Comparison of ENCODE assay signal across 19 cellular contexts in the genomic region with DNA sequence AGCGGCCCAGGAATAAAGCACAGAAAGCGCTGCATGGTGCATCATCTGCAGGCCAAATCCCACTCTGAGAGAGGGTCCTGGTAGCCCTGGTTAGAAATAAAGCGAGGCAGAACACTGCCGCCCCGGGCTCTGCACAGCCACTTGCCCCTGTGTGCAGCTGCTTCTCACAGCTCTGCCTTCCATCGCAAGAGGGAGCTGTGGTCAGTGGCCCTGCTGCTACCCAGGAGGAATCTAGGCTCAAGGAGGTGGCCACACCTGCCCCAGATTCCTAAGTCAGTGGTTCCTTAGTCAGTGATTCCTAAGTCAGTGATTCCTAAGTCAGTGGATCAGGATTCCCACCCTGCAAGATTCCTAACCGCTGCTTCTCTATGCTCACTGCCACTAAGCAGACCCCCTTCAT. TPM values are rescaled to one million over a fixed set of nuclear protein-coding genes. Genes with fewer than 3 reads are reported as not detected.
DNase-seq lines count a peak whose midpoint lies in the region; TF ChIP-seq lines count a peak whose summit lies in the region.
"Had no signal": no experiment of that assay in that cellular context is flagged by ENCODE, and none has a peak within 500 bp of the region (broad histone marks: within the 10 kb centered on the region; RNA-seq: fewer than 3 reads in every experiment).

No MANE protein-coding gene starts in this region.

- no peaks in the 10 kb centered on the region for H3K36me3 Mint-ChIP-seq in chondrocyte (ENCODE audit: low read depth)
- H3K36me3 Mint-ChIP-seq: memory B cell, natural killer cell had no signal

- H3K27me3 ChIP-seq in H7 (ENCODE audit: control insufficient read depth, insufficient read depth, low read length) (peaks cover 2% of the 10 kb centered on the region), GM23248 (replicated peaks; ENCODE audit: insufficient read depth) (no peaks in the 10 kb centered on the region)

- no peaks in the 10 kb centered on the region for H3K36me3 ChIP-seq in H7 (replicated peaks; ENCODE audit: control insufficient read depth, insufficient read depth, low read length)
- no peaks in the 10 kb centered on the region for H3K36me3 ChIP-seq in GM23248 (ENCODE audit: low read depth)

- no peaks in the 10 kb centered on the region for H3K4me1 ChIP-seq in GM23248 (ENCODE audit: insufficient read depth)

- H3K4me3 ChIP-seq in H7 (ENCODE audit: insufficient read depth, low read depth, low read length) (no peak overlapping the region), epithelial cell of proximal tubule (ENCODE audit: low read depth, low read length) (no peak overlapping the region), retinal pigment epithelial cell (ENCODE audit: low read length) (no peak overlapping the region), GM23248 (no peak overlapping the region)

- H3K9me3 ChIP-seq in GM23248 (ENCODE audit: low read depth): no peaks in the 10 kb centered on the region

- H4K20me1 ChIP-seq in GM23248 (ENCODE audit: insufficient read depth): no peaks in the 10 kb centered on the region

- peaks cover 5% of the 10 kb centered on the region for H3K27me3 Mint-ChIP-seq in chondrocyte (ENCODE audit: low read depth)

- H3K79me2 ChIP-seq in GM23248 (ENCODE audit: insufficient read depth): no peaks in the 10 kb centered on the region

- no peaks in the 10 kb centered on the region for H3K9me2 ChIP-seq in GM23248 (ENCODE audit: insufficient read depth)

- H3K4me1 Mint-ChIP-seq in chondrocyte (ENCODE audit: low read depth): no peaks in the 10 kb centered on the region
- H3K4me1 Mint-ChIP-seq: activated naive CD8-positive, alpha-beta T cell treated with anti-CD3 and anti-CD28 coated beads, Interleukin-2, amount 50 U/mL, for 24 hours; memory B cell; natural killer cell had no signal

- H3K4me2 ChIP-seq in GM23248 (ENCODE audit: unreplicated experiment): no peak overlapping the region

- no peak overlapping the region for H2AFZ ChIP-seq in GM23248

- 45% methylated on average over 7 of the region's 7 CpGs for WGBS in GM23248 (ENCODE audit: low coverage in 1 of 2, low lambda C conversion rate in 2 of 2, missing lambda C conversion rate in 2 of 2), 2 experiments

- peaks cover under 1% of the 10 kb centered on the region; the same call in 1 of the 2 replicates for H3F3A ChIP-seq in GM23248 (ENCODE audit: insufficient read depth)

- no peak overlapping the region for H3K4me3 Mint-ChIP-seq in chondrocyte (ENCODE audit: unreplicated experiment)
- H3K4me3 Mint-ChIP-seq: activated naive CD8-positive, alpha-beta T cell treated with anti-CD3 and anti-CD28 coated beads, Interleukin-2, amount 50 U/mL, for 24 hours; memory B cell; natural killer cell; T-helper 1 cell treated with Interleukin-12 subunit alpha and Interleukin-12 subunit beta and Interleukin-4 antibody, amounts not matched to agents 30 μg/mL and 1 μg/mL, for 36 hours had no signal

- no peak overlapping the region for H3K27ac ChIP-seq in GM23248

- H3K9ac ChIP-seq in GM23248: no peak overlapping the region

- peaks cover 6% of the 10 kb centered on the region for H3K9me3 Mint-ChIP-seq in chondrocyte (ENCODE audit: low read depth)
- H3K9me3 Mint-ChIP-seq: activated naive CD8-positive, alpha-beta T cell treated with anti-CD3 and anti-CD28 coated beads, Interleukin-2, amount 50 U/mL, for 24 hours; natural killer cell had no signal

- TF ChIP-seq CTCF in epithelial cell of proximal tubule (conservative IDR thresholded peaks at IDR 0.05; ENCODE audit: low read depth, low read length) (peak; percentile 46), retinal pigment epithelial cell (conservative IDR thresholded peaks at IDR 0.05; ENCODE audit: low read depth, low read length) (peak; percentile 40), chondrocyte (IDR thresholded peaks at IDR 0.05) (no peak)

- no peak overlapping the region for H3K27ac Mint-ChIP-seq in chondrocyte (ENCODE audit: unreplicated experiment)
- H3K27ac Mint-ChIP-seq: activated naive CD8-positive, alpha-beta T cell treated with anti-CD3 and anti-CD28 coated beads, Interleukin-2, amount 50 U/mL, for 24 hours; memory B cell; natural killer cell; progenitor cell of endocrine pancreas; T-helper 1 cell treated with Interleukin-12 subunit alpha and Interleukin-12 subunit beta and Interleukin-4 antibody, amounts not matched to agents 30 μg/mL and 1 μg/mL, for 36 hours had no signal

- DNase-seq in H7 (peak; percentile 82), RPMI8226 (peak; percentile 56), epithelial cell of proximal tubule (ENCODE audit: low read depth) (no peak), retinal pigment epithelial cell (ENCODE audit: low read depth) (no peak), GM23248 (no peak), chondrocyte (ENCODE audit: low spot score) (no peak), GF-D8 (lab: John Stamatoyannopoulos, UW) (no peak)
- DNase-seq: activated naive CD8-positive, alpha-beta T cell treated with anti-CD3 and anti-CD28 coated beads, Interleukin-2, amount 50 U/mL, for 24 hours; caudate nucleus; DMS53; effector CD4-positive, alpha-beta T cell; natural killer cell; NCI-H187 treated with DMSO at 0.1 percent for 48 hours; NCI-H446; substantia nigra had no signal

- in situ Hi-C loops in GM23248 (cut with MboI): no loop called here

RNA-seq across cellular contexts. Expression of a gene that starts 8.8 kb away (rescaled TPM):
- total RNA-seq in H7 (2014; rRNA removed; shearing (Covaris generic)): 3.9 and 6.1 TPM in 2 replicates
- 17.1 and 21.0 TPM in 2 replicates for total RNA-seq in epithelial cell of proximal tubule
- total RNA-seq in GM23248 (2014; rRNA removed; shearing (Covaris generic)): 3.9 and 4.4 TPM in 2 replicates
- polyA plus RNA-seq in GM23248 (2016; fragmentation: Nextera tagmentation; extraction: Ambion mirVana): 1.1 and 1.2 TPM in 2 replicates
- 0.48 to 1.1 TPM (median 0.99 TPM) in 3 replicates for total RNA-seq in chondrocyte
- total RNA-seq: activated CD8-positive, alpha-beta memory T cell treated with anti-CD3 and anti-CD28 coated beads for 36 hours had no signal

Comparison
In these comparisons a context has a peak if more than half of its experiments do, and no peak if none do; other contexts are left out.
1. DNase-seq: peak in H7 (single experiment) and RPMI8226 (single experiment); none in epithelial cell of proximal tubule (single experiment), retinal pigment epithelial cell (single experiment), GM23248 (single experiment), chondrocyte (single experiment) and GF-D8 (single experiment).